Comparison of ENCODE assay signal across 25 cellular contexts in genomic region chr17:73947281-73947975, GRCh38.
"Had no signal": no experiment of that assay in that cellular context is flagged by ENCODE, and none has a peak within 500 bp of the region (broad histone marks: within the 10 kb centered on the region; RNA-seq: fewer than 3 reads in every experiment).

No MANE protein-coding gene starts in this region.

- H3K9me3 Mint-ChIP-seq: activated CD8-positive, alpha-beta T cell treated with anti-CD3 and anti-CD28 coated beads for 36 hours; activated naive CD4-positive, alpha-beta T cell treated with anti-CD3 and anti-CD28 coated beads, Interleukin-2, amount 10 ng/mL, durations not matched to agents 7 days and 5 days; activated naive CD8-positive, alpha-beta T cell treated with anti-CD3 and anti-CD28 coated beads for 36 hours; activated T-helper 17 cell treated with anti-CD3 and anti-CD28 coated beads, Interleukin-2, amount 50 U/mL, for 72 hours had no signal

- H3K9me3 ChIP-seq: breast epithelium, Peyer's patch, SJSA1 had no signal

- H3K4me3 Mint-ChIP-seq: activated CD8-positive, alpha-beta T cell treated with anti-CD3 and anti-CD28 coated beads for 36 hours; activated naive CD4-positive, alpha-beta T cell treated with anti-CD3 and anti-CD28 coated beads, Interleukin-2, amount 10 ng/mL, durations not matched to agents 7 days and 5 days; activated naive CD8-positive, alpha-beta T cell treated with anti-CD3 and anti-CD28 coated beads for 36 hours; activated T-helper 17 cell treated with anti-CD3 and anti-CD28 coated beads, Interleukin-2, amount 50 U/mL, for 72 hours had no signal

- H3K4me3 ChIP-seq: breast epithelium, Peyer's patch, SJSA1 had no signal

- DNase-seq: activated CD4-positive, alpha-beta T cell treated with anti-CD3 and anti-CD28 coated beads for 4 hours; activated CD8-positive, alpha-beta T cell treated with anti-CD3 and anti-CD28 coated beads for 36 hours; activated gamma-delta T cell treated with Interleukin-2 at 50 U/mL for 16 hours; activated naive CD4-positive, alpha-beta T cell treated with anti-CD3 and anti-CD28 coated beads, Interleukin-2, amount 10 ng/mL, durations not matched to agents 7 days and 5 days; activated naive CD8-positive, alpha-beta T cell treated with anti-CD3 and anti-CD28 coated beads for 36 hours; activated T-cell treated with anti-CD3 and anti-CD28 coated beads for 4 hours; activated T-cell treated with anti-CD3 and anti-CD28 coated beads, Interleukin-2, amount 50 U/mL, for 48 hours; caudate nucleus; IMR-90; Kasumi-1; KBM-7; NCI-H1048; NCI-H146; NCI-H187 treated with DMSO at 0.1 percent for 48 hours; NCI-H510A; NCI-H526 treated with DMSO at 0.1 percent for 48 hours; NCI-H82; Peyer's patch; SW 1271 had no signal

- H3K27ac Mint-ChIP-seq: activated CD8-positive, alpha-beta T cell treated with anti-CD3 and anti-CD28 coated beads for 36 hours; activated naive CD4-positive, alpha-beta T cell treated with anti-CD3 and anti-CD28 coated beads, Interleukin-2, amount 10 ng/mL, durations not matched to agents 7 days and 5 days; activated naive CD8-positive, alpha-beta T cell treated with anti-CD3 and anti-CD28 coated beads for 36 hours; activated T-helper 17 cell treated with anti-CD3 and anti-CD28 coated beads, Interleukin-2, amount 50 U/mL, for 72 hours had no signal

- H3K36me3 ChIP-seq: breast epithelium, Peyer's patch, SJSA1 had no signal

- H3K36me3 Mint-ChIP-seq: activated naive CD4-positive, alpha-beta T cell treated with anti-CD3 and anti-CD28 coated beads, Interleukin-2, amount 10 ng/mL, durations not matched to agents 7 days and 5 days; activated naive CD8-positive, alpha-beta T cell treated with anti-CD3 and anti-CD28 coated beads for 36 hours had no signal

- H3K4me1 Mint-ChIP-seq: activated naive CD4-positive, alpha-beta T cell treated with anti-CD3 and anti-CD28 coated beads, Interleukin-2, amount 10 ng/mL, durations not matched to agents 7 days and 5 days; activated naive CD8-positive, alpha-beta T cell treated with anti-CD3 and anti-CD28 coated beads for 36 hours; activated T-helper 17 cell treated with anti-CD3 and anti-CD28 coated beads, Interleukin-2, amount 50 U/mL, for 72 hours had no signal

- H3K4me1 ChIP-seq: breast epithelium, SJSA1 had no signal

- ATAC-seq: activated CD4-positive, CD25-positive, alpha-beta regulatory T cell treated with anti-CD3 and anti-CD28 coated beads, Interleukin-2, amount 50 U/mL, for 24 hours; activated CD8-positive, alpha-beta T cell treated with anti-CD3 and anti-CD28 coated beads for 36 hours; activated T-helper 17 cell treated with anti-CD3 and anti-CD28 coated beads, Interleukin-2, amount 50 U/mL, for 72 hours; SK-N-SH treated with all-trans-retinoic acid at 6 μM for 48 hours had no signal

- H3K27ac ChIP-seq: breast epithelium, Peyer's patch, RWPE1, SJSA1 had no signal
